Comparison of ENCODE assay signal across 9 cellular contexts in genomic region chr3:195269375-195270078, GRCh38. TPM values are rescaled to one million over a fixed set of nuclear protein-coding genes. Genes with fewer than 3 reads are reported as not detected.
A peak's percentile ranks its signal among the peaks of the same experiment; 100 is the strongest.
DNase-seq lines count a peak whose midpoint lies in the region; ATAC-seq, FAIRE-seq and TF ChIP-seq lines count a peak whose summit lies in the region.
"Had no signal": no experiment of that assay in that cellular context is flagged by ENCODE, and none has a peak within 500 bp of the region (broad histone marks: within the 10 kb centered on the region; RNA-seq: fewer than 3 reads in every experiment).

No MANE protein-coding gene starts in this region.

- FAIRE-seq in HepG2 (lab: Jason Lieb, UNC): no peak

- TF ChIP-seq CTCF in HepG2 (CRISPR knock-in tag; IDR thresholded peaks at IDR 0.05): no peak
- no peak for TF ChIP-seq CTCF in vagina (IDR thresholded peaks at IDR 0.05)

- peak overlapping the region; percentile 82 for H3K9ac ChIP-seq in HepG2 (ENCODE audit: insufficient read depth, low read depth, low read length)

- peaks cover 20% of the 10 kb centered on the region for H3K4me1 Mint-ChIP-seq in stimulated activated naive CD8-positive, alpha-beta T cell treated with anti-CD3 and anti-CD28 coated beads, Interleukin-15, Interleukin-2, amounts not matched to agents 100 ng/mL and 50 ng/mL, for 24 hours (ENCODE audit: low read depth)
- H3K4me1 Mint-ChIP-seq in activated T-helper 1 cell treated with anti-CD3 and anti-CD28 coated beads, Interleukin-12 subunit alpha, Interleukin-12 subunit beta, Interleukin-2, Interleukin-4 antibody, amounts not matched to agents 30 ng/mL and 10 ng/mL and 1 ng/mL, durations not matched to agents 14 hours and 24 hours and 36 hours (ENCODE audit: low read depth): peaks cover 30% of the 10 kb centered on the region

- H3K36me3 ChIP-seq in HepG2 (replicated peaks in 1 of 2; ENCODE audit: control insufficient read depth in 1 of 2, insufficient read depth in 2 of 2, low read length in 2 of 2): peaks cover 9 to 27% of the 10 kb centered on the region in 2 experiments; a peak in 4 of 5 replicates
- H3K36me3 ChIP-seq in vagina: no peaks in the 10 kb centered on the region
- H3K36me3 ChIP-seq: right lobe of liver had no signal

- peaks cover 42% of the 10 kb centered on the region for H3K79me2 ChIP-seq in HepG2 (ENCODE audit: insufficient read depth, low read length)

- no peaks in the 10 kb centered on the region for H3K27me3 Mint-ChIP-seq in stimulated activated naive CD8-positive, alpha-beta T cell treated with anti-CD3 and anti-CD28 coated beads, Interleukin-15, Interleukin-2, amounts not matched to agents 100 ng/mL and 50 ng/mL, for 24 hours
- peaks cover 6% of the 10 kb centered on the region for H3K27me3 Mint-ChIP-seq in activated T-helper 1 cell treated with anti-CD3 and anti-CD28 coated beads, Interleukin-12 subunit alpha, Interleukin-12 subunit beta, Interleukin-2, Interleukin-4 antibody, amounts not matched to agents 30 ng/mL and 10 ng/mL and 1 ng/mL, durations not matched to agents 14 hours and 24 hours and 36 hours (ENCODE audit: insufficient read depth)

- peak overlapping the region; percentile 89 to 92 (median 91) for H3K4me3 ChIP-seq in HepG2 (replicated peaks in 1 of 3; ENCODE audit: insufficient read depth in 1 of 3, low read depth in 2 of 3, low read length in 3 of 3)
- H3K4me3 ChIP-seq in vagina: peak overlapping the region; percentile 71 to 76

- WGBS in HepG2 (ENCODE audit: low lambda C conversion rate): 66% methylated on average over 5 of the region's 5 CpGs

- intact Hi-C loops in activated T-helper 1 cell treated with anti-CD3 and anti-CD28 coated beads, Interleukin-12 subunit alpha, Interleukin-12 subunit beta, Interleukin-2, Interleukin-4 antibody, amounts not matched to agents 30 ng/mL and 10 ng/mL and 1 ng/mL, durations not matched to agents 14 hours and 24 hours and 36 hours (cut with micrococcal nuclease): loop anchor here (2.0 to 5.0 kb wide), 4 partner anchors 188 to 783 kb away; partner anchors contain the start of genes ATP13A3 and TNK2
- intact Hi-C loops in HepG2 (cut with micrococcal nuclease; ENCODE audit: unreplicated experiment): loop anchor here (5.0 kb wide), 1 partner anchor 273 kb away; the partner anchor contains the start of gene PPP1R2
- intact Hi-C loops in vagina (cut with DNase I): loop anchor here (2.0 to 10.0 kb wide), 2 partner anchors 175 to 253 kb away; partner anchors contain the start of gene ACAP2

- TSS peak; percentile 47 for BruUV-seq in HepG2 (replicated peaks; lab: Mats Ljungman, UMichigan)

- ATAC-seq in stimulated activated naive CD8-positive, alpha-beta T cell treated with anti-CD3 and anti-CD28 coated beads, Interleukin-15, Interleukin-2, amounts not matched to agents 100 U/mL and 50 U/mL, for 24 hours: no peak
- ATAC-seq in HepG2 (no peak), GM21717 (IDR thresholded peaks at IDR 0.05; ENCODE audit: unreplicated experiment) (no peak)

- H3K27ac ChIP-seq in HepG2 (ENCODE audit: extremely low read length, insufficient read depth, low read length): no peak overlapping the region
- peak overlapping the region; percentile 85 for H3K27ac ChIP-seq in vagina

- TF ChIP-seq POLR2A in HepG2 (IDR thresholded peaks at IDR 0.05; ENCODE audit: insufficient read depth in 1 of 2, low read depth in 2 of 2, low read length in 2 of 2) (no peak), vagina (IDR thresholded peaks at IDR 0.05) (no peak)

- peak overlapping the region; percentile 90 for H3K4me2 ChIP-seq in HepG2 (ENCODE audit: low read depth, low read length)

- no peaks in the 10 kb centered on the region for H3K9me3 Mint-ChIP-seq in stimulated activated naive CD8-positive, alpha-beta T cell treated with anti-CD3 and anti-CD28 coated beads, Interleukin-15, Interleukin-2, amounts not matched to agents 100 ng/mL and 50 ng/mL, for 24 hours
- H3K9me3 Mint-ChIP-seq in activated T-helper 1 cell treated with anti-CD3 and anti-CD28 coated beads, Interleukin-12 subunit alpha, Interleukin-12 subunit beta, Interleukin-2, Interleukin-4 antibody, amounts not matched to agents 30 ng/mL and 10 ng/mL and 1 ng/mL, durations not matched to agents 14 hours and 24 hours and 36 hours: no peaks in the 10 kb centered on the region

- POLR2A ChIA-PET in HepG2 (lab: Yijun Ruan, JAX): interaction anchor here (1.0 to 3.5 kb wide), 9 partner anchors 9 to 597 kb away, joined by 3 to 22 read pairs (median 6); partner anchors contain the start of genes ACAP2, FAM43A, LSG1 and PPP1R2

- H3K27me3 ChIP-seq in HepG2 (ENCODE audit: control insufficient read depth in 1 of 2, insufficient read depth in 2 of 2, low read length in 2 of 2): no peaks in the 10 kb centered on the region; a peak in 1 of 5 replicates
- no peaks in the 10 kb centered on the region for H3K27me3 ChIP-seq in vagina
- H3K27me3 ChIP-seq: right lobe of liver had no signal

- H4K20me1 ChIP-seq in HepG2 (ENCODE audit: insufficient read depth, low read length): no peaks in the 10 kb centered on the region

- DNase-seq in stimulated activated naive CD8-positive, alpha-beta T cell treated with anti-CD3 and anti-CD28 coated beads, Interleukin-15, Interleukin-2, amounts not matched to agents 100 U/mL and 50 U/mL, for 24 hours: no peak
- DNase-seq in activated T-helper 1 cell treated with anti-CD3 and anti-CD28 coated beads, Interleukin-12 subunit alpha, Interleukin-12 subunit beta, Interleukin-2, Interleukin-4 antibody, amounts not matched to agents 30 ng/mL and 10 ng/mL and 1 ng/mL, durations not matched to agents 14 hours and 24 hours and 36 hours (ENCODE audit: low spot score): no peak
- no peak for DNase-seq in HepG2 (ENCODE audit: low spot score)
- DNase-seq in vagina (ENCODE audit: extremely low spot score in 2 of 2): no peak
- DNase-seq in hepatic stellate cell (ENCODE audit: low spot score): no peak
- DNase-seq in NCI-H82 treated with DMSO at 0.1 percent for 48 hours (lab: John Stamatoyannopoulos, UW; ENCODE audit: unreplicated experiment): no peak

- H3K27ac Mint-ChIP-seq in stimulated activated naive CD8-positive, alpha-beta T cell treated with anti-CD3 and anti-CD28 coated beads, Interleukin-15, Interleukin-2, amounts not matched to agents 100 ng/mL and 50 ng/mL, for 24 hours: no peak overlapping the region
- H3K27ac Mint-ChIP-seq in activated T-helper 1 cell treated with anti-CD3 and anti-CD28 coated beads, Interleukin-12 subunit alpha, Interleukin-12 subunit beta, Interleukin-2, Interleukin-4 antibody, amounts not matched to agents 30 ng/mL and 10 ng/mL and 1 ng/mL, durations not matched to agents 14 hours and 24 hours and 36 hours: no peak overlapping the region

- H3K9me3 ChIP-seq in HepG2 (ENCODE audit: low read length) (no peaks in the 10 kb centered on the region), vagina (no peaks in the 10 kb centered on the region)
- H3K9me3 ChIP-seq: right lobe of liver had no signal

- H2AFZ ChIP-seq in HepG2 (ENCODE audit: low read length): no peak overlapping the region

- no peak for TF ChIP-seq RAD21 in HepG2 (CRISPR knock-in tag; IDR thresholded peaks at IDR 0.05)

- H3K4me1 ChIP-seq in HepG2 (ENCODE audit: insufficient read depth, low read length): peaks cover 54% of the 10 kb centered on the region
- peaks cover 28% of the 10 kb centered on the region for H3K4me1 ChIP-seq in vagina

- TF ChIP-seq EP300 in HepG2 (IDR thresholded peaks at IDR 0.05; ENCODE audit: low read depth in 2 of 2, low read length in 2 of 2) (no peak), HepG2 (CRISPR knock-in tag; IDR thresholded peaks at IDR 0.05; ENCODE audit: borderline replicate concordance) (no peak)

- CTCF ChIA-PET in HepG2 (lab: Yijun Ruan, JAX; ENCODE audit: low intra/inter-chr PET ratio, low total read pairs): interaction anchor here (3.0 kb wide), 1 partner anchor 253 kb away, joined by 55 read pairs; no protein-coding TSS in a partner anchor

- in situ Hi-C loops in HepG2 (cut with HindIII; ENCODE audit: extremely low pct_ligation_motif_present, low pct_unique_long_range_greater_than_20kb): loop anchor here (5.0 kb wide), 1 partner anchor 268 kb away; no protein-coding TSS in a partner anchor

- peak overlapping the region; percentile 90 for H3K4me3 Mint-ChIP-seq in stimulated activated naive CD8-positive, alpha-beta T cell treated with anti-CD3 and anti-CD28 coated beads, Interleukin-15, Interleukin-2, amounts not matched to agents 100 ng/mL and 50 ng/mL, for 24 hours
- peak overlapping the region; percentile 89 for H3K4me3 Mint-ChIP-seq in activated T-helper 1 cell treated with anti-CD3 and anti-CD28 coated beads, Interleukin-12 subunit alpha, Interleukin-12 subunit beta, Interleukin-2, Interleukin-4 antibody, amounts not matched to agents 30 ng/mL and 10 ng/mL and 1 ng/mL, durations not matched to agents 14 hours and 24 hours and 36 hours

- peaks cover 21% of the 10 kb centered on the region for H3K36me3 Mint-ChIP-seq in stimulated activated naive CD8-positive, alpha-beta T cell treated with anti-CD3 and anti-CD28 coated beads, Interleukin-15, Interleukin-2, amounts not matched to agents 100 ng/mL and 50 ng/mL, for 24 hours (ENCODE audit: low read depth)
- peaks cover 10% of the 10 kb centered on the region for H3K36me3 Mint-ChIP-seq in activated T-helper 1 cell treated with anti-CD3 and anti-CD28 coated beads, Interleukin-12 subunit alpha, Interleukin-12 subunit beta, Interleukin-2, Interleukin-4 antibody, amounts not matched to agents 30 ng/mL and 10 ng/mL and 1 ng/mL, durations not matched to agents 14 hours and 24 hours and 36 hours (ENCODE audit: low read depth)

RNA-seq across cellular contexts. Expression of gene XXYLT1, which starts 1.4 kb away (rescaled TPM):
- total RNA-seq in activated T-helper 1 cell treated with anti-CD3 and anti-CD28 coated beads, Interleukin-12 subunit alpha, Interleukin-12 subunit beta, Interleukin-2, Interleukin-4 antibody, amounts not matched to agents 30 ng/mL and 10 ng/mL and 1 ng/mL, durations not matched to agents 14 hours and 24 hours and 36 hours: 14.5 and 14.9 TPM in 2 replicates
- 10.8 and 19.0 TPM in 2 replicates for total RNA-seq in HepG2 (2016; rRNA removed; fragmentation: Illumina TruSeq; extraction: Trizol)
- total RNA-seq in HepG2 (2016; cell fraction: cytosol; rRNA removed; fragmentation: Illumina TruSeq; extraction: Trizol; ENCODE audit: low read depth): 4.3 and 4.5 TPM in 2 replicates
- 10.4 and 20.3 TPM in 2 replicates for total RNA-seq in HepG2 (2016; cell fraction: insoluble cytoplasmic fraction; rRNA removed; fragmentation: Illumina TruSeq; extraction: Trizol)
- total RNA-seq in HepG2 (2016; cell fraction: membrane; rRNA removed; fragmentation: Illumina TruSeq; extraction: Trizol): 12.8 and 12.9 TPM in 2 replicates
- 16.1 and 20.9 TPM in 2 replicates for total RNA-seq in HepG2 (2016; cell fraction: nucleus; rRNA removed; fragmentation: Illumina TruSeq; extraction: Trizol)
- 17.3 and 17.7 TPM in 2 replicates for polyA plus RNA-seq in HepG2 (2011; rRNA removed)
- 15.9 and 19.5 TPM in 2 replicates for polyA plus RNA-seq in HepG2 (2011; cell fraction: cytosol; rRNA removed)
- polyA plus RNA-seq in HepG2 (2011; cell fraction: nucleus; rRNA removed): 18.3 and 18.9 TPM in 2 replicates
- polyA plus RNA-seq in HepG2 (2012): 10.5 and 13.0 TPM in 2 replicates
- polyA plus RNA-seq in HepG2 (2016; cell fraction: cytosol; fragmentation: Illumina TruSeq; extraction: Trizol; ENCODE audit: low read depth): 4.4 and 5.4 TPM in 2 replicates
- 14.3 TPM in 2 replicates for polyA plus RNA-seq in HepG2 (2016; cell fraction: insoluble cytoplasmic fraction; fragmentation: Illumina TruSeq; extraction: Trizol; ENCODE audit: low read depth)
- 11.9 and 12.4 TPM in 2 replicates for polyA plus RNA-seq in HepG2 (2016; cell fraction: membrane; fragmentation: Illumina TruSeq; extraction: Trizol; ENCODE audit: low read depth)
- polyA plus RNA-seq in HepG2 (2016; cell fraction: nucleus; fragmentation: Illumina TruSeq; extraction: Trizol; ENCODE audit: insufficient read depth, low read depth): 33.9 and 35.1 TPM in 2 replicates
- polyA minus RNA-seq in HepG2 (2011; rRNA and poly(A)+ RNA removed; ENCODE audit: low replicate concordance): 33.1 and 37.8 TPM in 2 replicates
- 15.1 and 17.0 TPM in 2 replicates for polyA minus RNA-seq in HepG2 (2011; cell fraction: cytosol; rRNA and poly(A)+ RNA removed)
- 11.8 and 13.2 TPM in 2 replicates for polyA minus RNA-seq in HepG2 (2011; cell fraction: nucleus; rRNA and poly(A)+ RNA removed)
- total RNA-seq in vagina: 14.5 TPM
